18 cellular contexts compared by ENCODE assay signal in genomic region chr9:100879884-100880283, GRCh38.
"Had no signal": no experiment of that assay in that cellular context is flagged by ENCODE, and none has a peak within 500 bp of the region (broad histone marks: within the 10 kb centered on the region; RNA-seq: fewer than 3 reads in every experiment).

No MANE protein-coding gene starts in this region.

- H3K27ac Mint-ChIP-seq: dendritic cell treated with granulocyte-macrophage colony-stimulating factor and Interleukin-4, amounts not matched to agents 40 ng/mL and 50 ng/mL, for 4 days; effector memory CD8-positive, alpha-beta T cell; mesothelial cell of epicardium had no signal

- H3K4me3 ChIP-seq: colonic mucosa, esophagus muscularis mucosa, gastroesophageal sphincter, heart left ventricle, hepatocyte, left lung, lower lobe of right lung, mucosa of descending colon had no signal

- H3K4me1 ChIP-seq: colonic mucosa, esophagus muscularis mucosa, foreskin keratinocyte, gastroesophageal sphincter, heart left ventricle, left lung, lower lobe of right lung had no signal

- H3K4me1 Mint-ChIP-seq: mesothelial cell of epicardium had no signal

- H3K4me3 Mint-ChIP-seq: dendritic cell treated with granulocyte-macrophage colony-stimulating factor and Interleukin-4, amounts not matched to agents 40 ng/mL and 50 ng/mL, for 4 days; effector memory CD8-positive, alpha-beta T cell; mesothelial cell of epicardium had no signal

- H3K9me3 ChIP-seq: colonic mucosa, esophagus muscularis mucosa, gastroesophageal sphincter, heart left ventricle, left lung, lower lobe of right lung, mucosa of descending colon had no signal

- H3K36me3 Mint-ChIP-seq: mesothelial cell of epicardium had no signal

- DNase-seq: colonic mucosa; cortex of kidney; effector CD8-positive, alpha-beta T cell; effector memory CD8-positive, alpha-beta T cell; foreskin keratinocyte; heart left ventricle; hypothalamus; left cardiac atrium; left lung; left ventricle myocardium superior; lower lobe of right lung; mesenchymal stem cell; mucosa of descending colon had no signal

- H3K36me3 ChIP-seq: colonic mucosa, esophagus muscularis mucosa, gastroesophageal sphincter, heart left ventricle, left lung, lower lobe of right lung had no signal

- H3K27me3 Mint-ChIP-seq: dendritic cell treated with granulocyte-macrophage colony-stimulating factor and Interleukin-4, amounts not matched to agents 40 ng/mL and 50 ng/mL, for 4 days; effector memory CD8-positive, alpha-beta T cell had no signal

- H3K9me3 Mint-ChIP-seq: dendritic cell treated with granulocyte-macrophage colony-stimulating factor and Interleukin-4, amounts not matched to agents 40 ng/mL and 50 ng/mL, for 4 days; effector memory CD8-positive, alpha-beta T cell; mesothelial cell of epicardium had no signal

- ATAC-seq: effector memory CD8-positive, alpha-beta T cell; foreskin keratinocyte; gastroesophageal sphincter; heart left ventricle; left lung; left ventricle myocardium superior; lower lobe of right lung; mucosa of descending colon had no signal

- H3K27ac ChIP-seq: colonic mucosa, esophagus muscularis mucosa, foreskin keratinocyte, gastroesophageal sphincter, heart left ventricle, hepatocyte, left lung, lower lobe of right lung had no signal

- H3K27me3 ChIP-seq: colonic mucosa, esophagus muscularis mucosa, foreskin keratinocyte, gastroesophageal sphincter, heart left ventricle, hepatocyte, left lung had no signal
